10 cellular contexts compared by ENCODE assay signal in genomic region chr1:239816090-239816812, GRCh38.
DNase-seq lines count a peak whose midpoint lies in the region; ATAC-seq, FAIRE-seq and TF ChIP-seq lines count a peak whose summit lies in the region.
"Had no signal": no experiment of that assay in that cellular context is flagged by ENCODE, and none has a peak within 500 bp of the region (broad histone marks: within the 10 kb centered on the region; RNA-seq: fewer than 3 reads in every experiment).

No MANE protein-coding gene starts in this region.

- H3K4me3 ChIP-seq in MG63 = no peak overlapping the region
- H3K4me3 ChIP-seq in bronchial epithelial cell (ENCODE audit: low read depth, low read length) = no peak overlapping the region

- TF ChIP-seq CTCF in AG09319 (IDR thresholded peaks at IDR 0.05; ENCODE audit: low read depth, low read length) (no peak), bronchial epithelial cell (IDR thresholded peaks at IDR 0.05; ENCODE audit: insufficient read depth, low read length, severe bottlenecking) (no peak)

- peak; percentile 14 for DNase-seq in AG09319 (ENCODE audit: extremely low read depth, low read depth)
- peak; percentile 79 for DNase-seq in MG63
- DNase-seq in bronchial epithelial cell (ENCODE audit: low read depth) = peak; percentile 77
- peak; percentile 58 for DNase-seq in mucosa of gallbladder (ENCODE audit: low spot score)
- DNase-seq in activated naive CD4-positive, alpha-beta T cell treated with Interleukin-2 at 50 U/mL for 16 hours = no peak
- DNase-seq in NCI-H1930 (lab: John Stamatoyannopoulos, UW) = no peak
- DNase-seq in cerebellum (ENCODE audit: low spot score) = no peak
- DNase-seq: activated CD4-positive, CD25-positive, alpha-beta regulatory T cell; DND-41 had no signal

- H3K27me3 ChIP-seq in MG63 (no peaks in the 10 kb centered on the region), bronchial epithelial cell (ENCODE audit: control insufficient read depth, insufficient read depth, low read length) (no peaks in the 10 kb centered on the region)

- H3K36me3 ChIP-seq in MG63 = no peaks in the 10 kb centered on the region
- no peaks in the 10 kb centered on the region for H3K36me3 ChIP-seq in bronchial epithelial cell (ENCODE audit: control insufficient read depth, insufficient read depth, low read length)

- no peak for ATAC-seq in HG02840 (IDR thresholded peaks at IDR 0.05; ENCODE audit: low FRiP score, unreplicated experiment)

- FAIRE-seq in bronchial epithelial cell (lab: Jason Lieb, UNC) = no peak

- no peaks in the 10 kb centered on the region for H3K9me3 ChIP-seq in MG63

Comparison
In these comparisons a context has a peak if more than half of its experiments do, and no peak if none do; other contexts are left out.
1. DNase-seq: peak in AG09319 (single experiment), MG63 (single experiment), bronchial epithelial cell (single experiment) and mucosa of gallbladder (single experiment); none in activated naive CD4-positive, alpha-beta T cell treated with Interleukin-2 at 50 U/mL for 16 hours (single experiment), NCI-H1930 (0 of 2) and cerebellum (single experiment).